Comparison of ENCODE assay signal across 12 cellular contexts in the genomic region with DNA sequence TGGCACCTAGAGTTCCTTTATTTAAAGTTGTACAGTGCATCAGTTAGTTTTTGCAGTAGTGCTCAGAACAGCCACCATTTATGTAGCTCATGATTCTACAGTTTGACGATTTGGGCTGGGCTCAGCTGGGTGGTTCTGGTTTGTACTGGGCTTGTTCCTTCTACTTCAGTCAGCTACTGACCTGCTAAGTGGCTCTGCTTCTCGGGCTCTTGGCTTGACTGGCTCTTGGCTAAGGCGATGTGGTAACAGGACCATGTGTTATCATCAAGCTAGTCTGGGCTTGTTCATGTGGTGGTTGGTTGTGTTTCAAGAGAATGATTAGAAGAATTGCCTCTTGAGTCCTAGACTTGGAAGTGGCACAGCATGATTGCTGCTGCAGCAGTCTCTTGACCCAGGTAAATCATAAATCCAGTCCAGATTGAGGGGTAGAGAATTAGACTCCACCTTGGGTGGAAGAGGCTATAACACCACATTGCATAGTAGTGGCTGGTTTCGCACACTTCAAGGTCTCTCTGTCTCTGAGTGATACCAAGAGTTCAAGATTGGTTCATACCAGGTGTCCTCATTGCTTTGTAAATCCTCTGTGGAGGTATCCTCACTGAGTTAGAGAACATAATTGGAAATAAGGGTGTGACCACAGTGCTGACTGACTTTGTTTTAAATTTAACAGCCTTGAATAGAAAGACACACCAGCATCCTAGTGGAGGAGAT.
DNase-seq lines count a peak whose midpoint lies in the region; ATAC-seq, FAIRE-seq and TF ChIP-seq lines count a peak whose summit lies in the region.
"Had no signal": no experiment of that assay in that cellular context is flagged by ENCODE, and none has a peak within 500 bp of the region (broad histone marks: within the 10 kb centered on the region; RNA-seq: fewer than 3 reads in every experiment).

No MANE protein-coding gene starts in this region.

- H3K4me1 ChIP-seq in esophagus squamous epithelium, result peaks cover 0 to 50% (median 14%) of the 10 kb centered on the region in 3 donors

- no peak for TF ChIP-seq POLR2A in esophagus squamous epithelium (IDR thresholded peaks at IDR 0.05)

- TF ChIP-seq CTCF in esophagus squamous epithelium (IDR thresholded peaks at IDR 0.05), result no peak

- no peak for FAIRE-seq in urothelium cell line (lab: Jason Lieb, UNC)
- FAIRE-seq: astrocyte had no signal

- DNase-seq in esophagus squamous epithelium (lab: John Stamatoyannopoulos, UW), result no peak
- DNase-seq in urothelium cell line (ENCODE audit: low spot score), result no peak
- no peak for DNase-seq in caudate nucleus (lab: John Stamatoyannopoulos, UW)
- DNase-seq in superior temporal gyrus (ENCODE audit: extremely low spot score), result no peak
- DNase-seq: kidney glomerular epithelial cell; NK-92 treated with Interleukin-12 subunit alpha and Interleukin-12 subunit beta, amount 100 ng/mL, for 24 hours; SW 1271 had no signal

- intact Hi-C loops in esophagus squamous epithelium (cut with DNase I), result loop anchor here (10.0 kb wide), 1 partner anchor 345 kb away; no protein-coding TSS in a partner anchor

- ATAC-seq in GM18870 (IDR thresholded peaks at IDR 0.05; ENCODE audit: unreplicated experiment) (peak; percentile 66), GM21529 (IDR thresholded peaks at IDR 0.05; ENCODE audit: unreplicated experiment) (peak; percentile 58), HG03442 (IDR thresholded peaks at IDR 0.05; ENCODE audit: unreplicated experiment) (peak; percentile 71)
- ATAC-seq: stimulated activated memory B cell treated with anti-CD40 and anti-IgM and Interleukin-4, amounts not matched to agents 10 μg/mL and 1 μg/mL and 100 μg/mL, for 72 hours had no signal

- no peaks in the 10 kb centered on the region for H3K27me3 ChIP-seq in esophagus squamous epithelium

- peak overlapping the region in 3 of 4 donors; percentile 11 to 25 (median 19) for H3K27ac ChIP-seq in esophagus squamous epithelium
- H3K27ac ChIP-seq in caudate nucleus (ENCODE audit: low read depth, low read length), result no peak overlapping the region

- WGBS in esophagus squamous epithelium, 2 donors, result 64 to 81% methylated on average over 3 of the region's 4 CpGs

- peaks cover 0 to 13% (median 5%) of the 10 kb centered on the region in 3 donors for H3K9me3 ChIP-seq in esophagus squamous epithelium

- no peak overlapping the region for H3K4me3 ChIP-seq in esophagus squamous epithelium

- H3K36me3 ChIP-seq in esophagus squamous epithelium, result no peaks in the 10 kb centered on the region
